1 cellular context compared by ENCODE assay signal in the genomic region with DNA sequence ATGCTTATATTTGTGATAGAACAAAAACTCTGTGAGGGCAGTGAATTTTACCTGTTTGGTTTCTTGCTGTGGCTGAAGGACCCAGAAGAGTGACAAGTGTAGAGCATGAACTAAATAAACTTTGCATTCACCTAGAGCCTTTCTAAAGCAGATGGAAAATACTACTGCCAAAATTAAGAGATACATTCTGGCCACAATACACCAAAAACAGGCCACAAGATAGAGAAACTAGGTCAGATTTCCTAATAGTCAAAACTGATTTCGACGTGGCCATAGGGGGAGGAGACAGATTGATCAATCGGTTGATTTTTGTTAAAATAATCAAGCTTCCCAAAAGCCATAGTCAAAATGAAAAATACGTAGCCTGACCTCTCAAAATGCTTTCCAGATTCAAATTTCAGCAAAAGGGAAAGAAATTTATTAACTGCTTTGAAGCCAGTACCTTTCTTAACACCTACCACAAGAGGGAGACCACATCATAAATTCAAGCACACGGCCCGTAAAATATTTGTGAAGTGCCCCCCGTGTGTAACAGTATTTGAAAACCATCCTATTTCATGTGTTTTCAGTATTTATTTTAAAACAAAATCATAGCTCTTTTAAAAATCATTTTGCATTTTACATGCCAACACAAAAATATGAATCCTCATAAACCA.
TF ChIP-seq lines count a peak whose summit lies in the region.

No MANE protein-coding gene starts in this region.

TF ChIP-seq in SK-N-SH treated with all-trans-retinoic acid at 6 μM for 48 hours, 23 proteins besides CTCF, POLR2A, EP300 and RAD21 (continued from another document):
- TF ChIP-seq, protein P1, sequence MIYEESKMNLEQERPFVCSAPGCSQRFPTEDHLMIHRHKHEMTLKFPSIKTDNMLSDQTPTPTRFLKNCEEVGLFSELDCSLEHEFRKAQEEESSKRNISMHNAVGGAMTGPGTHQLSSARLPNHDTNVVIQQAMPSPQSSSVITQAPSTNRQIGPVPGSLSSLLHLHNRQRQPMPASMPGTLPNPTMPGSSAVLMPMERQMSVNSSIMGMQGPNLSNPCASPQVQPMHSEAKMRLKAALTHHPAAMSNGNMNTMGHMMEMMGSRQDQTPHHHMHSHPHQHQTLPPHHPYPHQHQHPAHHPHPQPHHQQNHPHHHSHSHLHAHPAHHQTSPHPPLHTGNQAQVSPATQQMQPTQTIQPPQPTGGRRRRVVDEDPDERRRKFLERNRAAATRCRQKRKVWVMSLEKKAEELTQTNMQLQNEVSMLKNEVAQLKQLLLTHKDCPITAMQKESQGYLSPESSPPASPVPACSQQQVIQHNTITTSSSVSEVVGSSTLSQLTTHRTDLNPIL (CRISPR knock-in tag; IDR thresholded peaks at IDR 0.05; ENCODE audit: low read depth) = no peak
- no peak for TF ChIP-seq GLIS3 (CRISPR knock-in tag; IDR thresholded peaks at IDR 0.05)
